Comparison of ENCODE assay signal across 9 cellular contexts in the genomic region with DNA sequence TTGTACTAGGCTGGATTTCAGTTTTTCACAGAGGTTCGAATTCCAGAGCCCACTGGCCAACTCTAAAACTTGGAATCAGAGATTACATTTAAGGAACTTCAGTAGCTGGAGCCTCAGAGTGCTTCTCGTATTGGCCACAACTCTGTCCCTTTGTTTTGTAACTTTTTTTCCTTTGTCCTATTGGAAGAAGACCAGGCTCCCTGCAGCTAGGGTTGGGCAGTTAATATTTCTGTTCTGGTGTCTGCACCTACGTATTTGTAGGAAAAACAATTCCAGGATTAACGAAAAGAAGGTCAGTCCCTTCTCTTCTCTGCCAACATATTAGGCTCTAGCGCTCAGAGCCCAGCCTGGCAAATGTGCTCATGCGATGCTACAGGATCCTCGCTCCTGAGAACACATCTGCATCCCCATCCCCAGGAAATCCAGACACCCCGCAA.
DNase-seq lines count a peak whose midpoint lies in the region; ATAC-seq and TF ChIP-seq lines count a peak whose summit lies in the region.
"Had no signal": no experiment of that assay in that cellular context is flagged by ENCODE, and none has a peak within 500 bp of the region (broad histone marks: within the 10 kb centered on the region; RNA-seq: fewer than 3 reads in every experiment).

No MANE protein-coding gene starts in this region.

- H3K9me3 ChIP-seq in SK-N-MC (ENCODE audit: low read depth, low read length) = no peaks in the 10 kb centered on the region
- H3K9me3 ChIP-seq in parathyroid adenoma (ENCODE audit: control insufficient read depth, low read length) = no peaks in the 10 kb centered on the region

- H3K36me3 ChIP-seq in SK-N-MC (ENCODE audit: insufficient read depth, low read length) (peaks cover 64% of the 10 kb centered on the region), parathyroid adenoma (ENCODE audit: control insufficient read depth, insufficient read depth, low read length) (no peaks in the 10 kb centered on the region)

- ATAC-seq in GM21526 (IDR thresholded peaks at IDR 0.05; ENCODE audit: low FRiP score, unreplicated experiment) (no peak), GM18861 (IDR thresholded peaks at IDR 0.05; ENCODE audit: unreplicated experiment) (no peak)

- no peaks in the 10 kb centered on the region for H3K79me2 ChIP-seq in parathyroid adenoma

- H2AFZ ChIP-seq in parathyroid adenoma = no peak overlapping the region

- no peaks in the 10 kb centered on the region for H3K4me1 ChIP-seq in parathyroid adenoma

- H3K4me3 ChIP-seq in AG09309 (ENCODE audit: control insufficient read depth, low read depth, low read length) (peak overlapping the region; percentile 97), SK-N-MC (peak overlapping the region; percentile 85), parathyroid adenoma (ENCODE audit: low read depth, low read length) (peak overlapping the region; percentile 68)

- DNase-seq in AG09309 (ENCODE audit: low read depth) (peak; percentile 62), SK-N-MC (ENCODE audit: low read depth, low spot score) (no peak), globus pallidus (ENCODE audit: low spot score) (peak; percentile 54), NCI-H1436 (lab: John Stamatoyannopoulos, UW) (no peak), NCI-H1105 treated with DMSO at 0.1 percent for 48 hours (lab: John Stamatoyannopoulos, UW) (no peak)
- DNase-seq: activated T-cell treated with anti-CD3 and anti-CD28 coated beads, Interleukin-2, amount 50 U/mL, for 24 hours had no signal

- H3K9ac ChIP-seq in SK-N-MC (ENCODE audit: insufficient read length) (peak overlapping the region; percentile 92), parathyroid adenoma (no peak overlapping the region)

- peak overlapping the region; percentile 25 for H3K4me2 ChIP-seq in parathyroid adenoma (ENCODE audit: low read length)

- TF ChIP-seq CTCF in AG09309 (IDR thresholded peaks at IDR 0.05; ENCODE audit: control insufficient read depth, insufficient read depth, low read depth, low read length, missing control alignments) (no peak), parathyroid adenoma (IDR thresholded peaks at IDR 0.05) (no peak)

- H3K27me3 ChIP-seq in parathyroid adenoma (ENCODE audit: control insufficient read depth, insufficient read depth, low read length) = no peaks in the 10 kb centered on the region

- H3K27ac ChIP-seq in SK-N-MC (peak overlapping the region; percentile 94), parathyroid adenoma (no peak overlapping the region)

Comparison
In these comparisons a context has a peak if more than half of its experiments do, and no peak if none do; other contexts are left out.
1. DNase-seq: peak in AG09309 (single experiment) and globus pallidus (single experiment); none in SK-N-MC (single experiment), NCI-H1436 (single experiment) and NCI-H1105 treated with DMSO at 0.1 percent for 48 hours (single experiment).
2. Peak in every context shown above with its lines, with median percentiles within 50 percentile points of each other: H3K4me3 ChIP-seq.